Comparison of ENCODE assay signal across 15 cellular contexts in the genomic region with DNA sequence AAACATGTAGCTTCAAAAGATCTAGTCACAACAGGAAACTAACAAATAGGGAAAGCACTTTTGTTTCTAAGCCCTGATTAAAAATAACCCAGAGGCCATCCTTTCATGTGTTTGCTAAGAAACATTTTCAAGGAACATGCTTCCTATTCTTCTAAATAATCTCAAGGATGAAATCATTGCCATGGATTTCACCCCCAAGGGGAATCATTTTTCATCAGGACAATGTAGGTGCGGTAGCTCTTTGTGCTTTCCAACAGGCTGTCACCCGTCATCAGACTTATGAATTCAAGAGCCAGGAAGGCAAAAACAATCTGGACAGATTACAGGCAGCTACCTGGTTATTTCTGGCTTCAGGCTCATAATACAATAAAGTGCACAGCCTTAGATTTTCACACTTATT. TPM values are rescaled to one million over a fixed set of nuclear protein-coding genes. Genes with fewer than 3 reads are reported as not detected.
A peak's percentile ranks its signal among the peaks of the same experiment; 100 is the strongest.
DNase-seq lines count a peak whose midpoint lies in the region; ATAC-seq and TF ChIP-seq lines count a peak whose summit lies in the region.
"Had no signal": no experiment of that assay in that cellular context is flagged by ENCODE, and none has a peak within 500 bp of the region (broad histone marks: within the 10 kb centered on the region; RNA-seq: fewer than 3 reads in every experiment).

No MANE protein-coding gene starts in this region.

- no peak overlapping the region for H3K27ac ChIP-seq in MM.1S (ENCODE audit: low read length)
- H3K27ac ChIP-seq in angular gyrus (ENCODE audit: low read depth, low read length), result peak overlapping the region; percentile 14
- H3K27ac ChIP-seq in neural cell (ENCODE audit: low read length), result peak overlapping the region; percentile 3
- H3K27ac ChIP-seq: BLaER1 treated with 17β-estradiol and CSF1 and Interleukin-3, amounts not matched to agents 10 nM and 100 nM had no signal

- TF ChIP-seq CTCF in MM.1S (IDR thresholded peaks at IDR 0.05; ENCODE audit: low read length), result no peak
- TF ChIP-seq CTCF in epithelial cell of esophagus (IDR thresholded peaks at IDR 0.05; ENCODE audit: insufficient read depth, low read depth, low read length, missing control alignments), result no peak
- TF ChIP-seq CTCF in neural cell (IDR thresholded peaks at IDR 0.05; ENCODE audit: poor library complexity, severe bottlenecking), result no peak

- H3K9me2 ChIP-seq in MM.1S (replicated peaks; ENCODE audit: insufficient read depth, low read length) (no peaks in the 10 kb centered on the region), neural cell (ENCODE audit: insufficient read depth, low read length) (no peaks in the 10 kb centered on the region)

- no peak for TF ChIP-seq EP300 in neural cell (conservative IDR thresholded peaks at IDR 0.05; ENCODE audit: poor library complexity, severe bottlenecking)

- H4K20me1 ChIP-seq in MM.1S (ENCODE audit: insufficient read depth, low read length), result no peaks in the 10 kb centered on the region
- no peaks in the 10 kb centered on the region for H4K20me1 ChIP-seq in neural cell (ENCODE audit: insufficient read depth)
- H4K20me1 ChIP-seq: BLaER1 treated with 17β-estradiol and CSF1 and Interleukin-3, amounts not matched to agents 10 nM and 100 nM had no signal

- no peaks in the 10 kb centered on the region for H3K36me3 ChIP-seq in MM.1S (replicated peaks; ENCODE audit: insufficient read depth, low read length)
- H3K36me3 ChIP-seq in neural cell (ENCODE audit: insufficient read depth, low read length), result peaks cover 4% of the 10 kb centered on the region
- H3K36me3 ChIP-seq: BLaER1 treated with 17β-estradiol and CSF1 and Interleukin-3, amounts not matched to agents 10 nM and 100 nM; HAP-1 had no signal

- H3K79me2 ChIP-seq in MM.1S (ENCODE audit: low read length) (no peaks in the 10 kb centered on the region), neural cell (replicated peaks; ENCODE audit: insufficient read depth, low read length) (no peaks in the 10 kb centered on the region)

- DNase-seq in MM.1S (peak; percentile 16), epithelial cell of esophagus (ENCODE audit: low read depth) (peak; percentile 51), DMS 273 treated with DMSO at 0.1 percent for 48 hours (lab: John Stamatoyannopoulos, UW) (no peak)
- DNase-seq: ACHN; CD4-positive, CD25-positive, alpha-beta regulatory T cell; HFFc6; IMR-90 had no signal

- H3K4me3 ChIP-seq in MM.1S (ENCODE audit: low read length), result no peak overlapping the region
- no peak overlapping the region for H3K4me3 ChIP-seq in epithelial cell of esophagus (ENCODE audit: low read length)
- no peak overlapping the region for H3K4me3 ChIP-seq in neural cell (ENCODE audit: low read length)
- H3K4me3 ChIP-seq: BLaER1 treated with 17β-estradiol and CSF1 and Interleukin-3, amounts not matched to agents 10 nM and 100 nM; GM12878; HAP-1 had no signal

- H3K9ac ChIP-seq in MM.1S (ENCODE audit: low read length) (no peak overlapping the region), neural cell (ENCODE audit: low read length) (no peak overlapping the region)
- H3K9ac ChIP-seq: BLaER1 treated with 17β-estradiol and CSF1 and Interleukin-3, amounts not matched to agents 10 nM and 100 nM had no signal

- H3F3A ChIP-seq in MM.1S (ENCODE audit: insufficient read depth, low read length) (no peaks in the 10 kb centered on the region), neural cell (ENCODE audit: insufficient read depth, low read length, poor library complexity, severe bottlenecking) (no peaks in the 10 kb centered on the region)

- H3K4me2 ChIP-seq in MM.1S (ENCODE audit: low read depth, low read length), result no peak overlapping the region
- H3K4me2 ChIP-seq in neural cell (ENCODE audit: low read length), result no peak overlapping the region

- H3K9me3 ChIP-seq in MM.1S (replicated peaks; ENCODE audit: insufficient read depth, low read length) (no peaks in the 10 kb centered on the region), neural cell (ENCODE audit: low read length) (no peaks in the 10 kb centered on the region)
- H3K9me3 ChIP-seq: BLaER1 treated with 17β-estradiol and CSF1 and Interleukin-3, amounts not matched to agents 10 nM and 100 nM; HAP-1 had no signal

- H3K4me1 ChIP-seq in MM.1S (ENCODE audit: low read length), result no peaks in the 10 kb centered on the region
- H3K4me1 ChIP-seq: HAP-1 had no signal

- ATAC-seq in GM18858 (IDR thresholded peaks at IDR 0.05; ENCODE audit: unreplicated experiment) (no peak), HG02798 (IDR thresholded peaks at IDR 0.05; ENCODE audit: poor library complexity, unreplicated experiment) (no peak), GM18867 (IDR thresholded peaks at IDR 0.05; ENCODE audit: unreplicated experiment) (no peak)
- ATAC-seq: GM12878 had no signal

- H2AFZ ChIP-seq in MM.1S (ENCODE audit: low read length) (no peak overlapping the region), neural cell (ENCODE audit: low read depth, low read length) (no peak overlapping the region)

- no peak for TF ChIP-seq RAD21 in neural cell (conservative IDR thresholded peaks at IDR 0.05)

- H3K27me3 ChIP-seq in MM.1S (replicated peaks; ENCODE audit: insufficient read depth, low read length) (no peaks in the 10 kb centered on the region), neural cell (ENCODE audit: insufficient read depth, low read depth, low read length) (no peaks in the 10 kb centered on the region)
- H3K27me3 ChIP-seq: BLaER1 treated with 17β-estradiol and CSF1 and Interleukin-3, amounts not matched to agents 10 nM and 100 nM had no signal

TF ChIP-seq in neural cell, 6 proteins besides CTCF, POLR2A, EP300 and RAD21:
- TF ChIP-seq REST (IDR thresholded peaks at IDR 0.05; ENCODE audit: borderline replicate concordance) (no peak), EZH2 (IDR thresholded peaks at IDR 0.05; ENCODE audit: borderline replicate concordance, insufficient read depth, low read length, poor library complexity, severe bottlenecking) (no peak), SMC3 (conservative IDR thresholded peaks at IDR 0.05; ENCODE audit: poor library complexity) (no peak), POLR2AphosphoS5 (IDR thresholded peaks at IDR 0.05) (no peak)

RNA-seq across cellular contexts. Expression of gene PCSK1, which starts 20.0 kb away (rescaled TPM):
- 21.7 and 27.2 TPM in 2 replicates for polyA plus RNA-seq in neural cell
- 48.5 and 54.4 TPM in 2 replicates for polyA minus RNA-seq in neural cell
- polyA plus RNA-seq: CD4-positive, CD25-positive, alpha-beta regulatory T cell; IMR-90 had no signal
